9 cellular contexts compared by ENCODE assay signal in genomic region chr4:77193511-77194236, GRCh38.
DNase-seq lines count a peak whose midpoint lies in the region; ATAC-seq lines count a peak whose summit lies in the region.
"Had no signal": no experiment of that assay in that cellular context is flagged by ENCODE, and none has a peak within 500 bp of the region (broad histone marks: within the 10 kb centered on the region; RNA-seq: fewer than 3 reads in every experiment).

No MANE protein-coding gene starts in this region.

- DNase-seq in AML-193 (lab: John Stamatoyannopoulos, UW) (peak; percentile 76 to 86), germinal center (ENCODE audit: low spot score) (peak; percentile 95), DMS153 (lab: John Stamatoyannopoulos, UW) (no peak), NCI-H82 (lab: John Stamatoyannopoulos, UW) (no peak)
- peak; percentile 67 to 69 for DNase-seq in activated CD4-positive, alpha-beta T cell treated with anti-CD3 and anti-CD28 coated beads, Interleukin-2, amount 50 U/mL, for 4 hours
- DNase-seq in stimulated activated CD4-positive, alpha-beta T cell treated with anti-CD3 and anti-CD28 coated beads, Interleukin-1b, Interleukin-23, amount 100 ng/mL, for 4 hours (ENCODE audit: low read depth in 2 of 2), result peak; percentile 52 to 63

- peak; percentile 91 for ATAC-seq in GM19452 (IDR thresholded peaks at IDR 0.05; ENCODE audit: unreplicated experiment)
- ATAC-seq in HG03521 (IDR thresholded peaks at IDR 0.05; ENCODE audit: unreplicated experiment), result peak; percentile 94
- ATAC-seq: A549 had no signal

Comparison
In these comparisons a context has a peak if more than half of its experiments do, and no peak if none do; other contexts are left out.
1. DNase-seq: peak in AML-193 (2 of 2), activated CD4-positive, alpha-beta T cell treated with anti-CD3 and anti-CD28 coated beads, Interleukin-2, amount 50 U/mL, for 4 hours (2 of 2), germinal center (single experiment) and stimulated activated CD4-positive, alpha-beta T cell treated with anti-CD3 and anti-CD28 coated beads, Interleukin-1b, Interleukin-23, amount 100 ng/mL, for 4 hours (2 of 2); none in DMS153 (single experiment) and NCI-H82 (single experiment).